Comparison of ENCODE assay signal across 9 cellular contexts in the genomic region with DNA sequence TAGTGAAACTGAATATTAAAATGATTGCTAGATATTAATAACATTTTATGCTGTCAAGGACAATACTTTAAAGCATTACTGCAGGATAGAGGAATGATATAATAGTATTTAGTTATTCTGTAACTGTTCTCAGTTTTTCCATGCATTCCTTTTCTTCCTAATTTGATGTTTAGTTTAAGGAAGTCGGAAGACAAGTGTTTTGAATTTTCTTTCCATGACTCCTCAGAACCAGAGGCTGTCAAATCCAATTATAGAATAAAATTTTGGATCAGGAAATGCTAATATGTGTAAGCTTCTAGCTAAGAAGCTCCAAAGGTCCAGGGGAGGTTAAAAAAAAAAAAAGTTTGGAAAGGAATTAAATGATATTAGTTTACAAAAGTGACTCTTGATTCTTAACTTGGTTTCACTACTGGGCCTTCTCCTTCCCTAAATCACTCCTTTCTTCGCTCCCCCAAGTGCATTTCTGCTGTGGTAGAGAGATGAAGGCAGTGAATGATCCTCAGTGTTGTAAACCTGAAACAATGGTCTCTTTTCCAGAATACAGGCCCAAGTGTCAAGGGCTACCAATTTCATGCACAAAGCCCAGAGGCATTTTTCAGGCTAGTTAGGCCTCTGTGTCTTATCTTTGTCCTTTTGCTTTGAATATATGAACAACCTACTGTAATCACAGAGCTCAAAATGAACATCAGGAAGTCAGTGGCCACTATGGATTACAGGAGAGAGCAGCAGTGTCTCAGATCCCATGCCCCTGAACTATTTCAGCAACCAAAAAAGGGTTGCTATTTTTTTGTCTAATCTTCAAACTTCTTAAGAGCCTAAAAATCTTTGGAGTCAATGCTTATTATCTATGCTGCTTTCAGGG. TPM values are rescaled to one million over a fixed set of nuclear protein-coding genes. Genes with fewer than 3 reads are reported as not detected.
DNase-seq lines count a peak whose midpoint lies in the region; ATAC-seq and TF ChIP-seq lines count a peak whose summit lies in the region.
"Had no signal": no experiment of that assay in that cellular context is flagged by ENCODE, and none has a peak within 500 bp of the region (broad histone marks: within the 10 kb centered on the region; RNA-seq: fewer than 3 reads in every experiment).

No MANE protein-coding gene starts in this region.

- H3K4me3 ChIP-seq in left lung (no peak overlapping the region), thoracic aorta (peak overlapping the region; percentile 40)
- H3K4me3 ChIP-seq: BLaER1 had no signal

- no peaks in the 10 kb centered on the region for H3K9me3 ChIP-seq in left lung
- H3K9me3 ChIP-seq in thoracic aorta, result no peaks in the 10 kb centered on the region

- peak overlapping the region; percentile 84 for H3K27ac ChIP-seq in angular gyrus (ENCODE audit: low read depth, low read length)
- peak overlapping the region; percentile 39 to 58 for H3K27ac ChIP-seq in left lung
- peak overlapping the region; percentile 34 to 49 for H3K27ac ChIP-seq in thoracic aorta
- H3K27ac ChIP-seq: BLaER1 had no signal

- no peak for DNase-seq in activated CD8-positive, alpha-beta memory T cell treated with anti-CD3 and anti-CD28 coated beads, Interleukin-2, amount 10 ng/mL, durations not matched to agents 7 days and 5 days
- DNase-seq in activated CD8-positive, alpha-beta memory T cell treated with anti-CD3 and anti-CD28 coated beads, Interleukin-2, amount 50 U/mL, for 48 hours, result no peak
- DNase-seq in left lung, result no peak
- no peak for DNase-seq in thoracic aorta (ENCODE audit: low spot score)
- no peak for DNase-seq in NCI-H2107 (lab: John Stamatoyannopoulos, UW)
- no peak for DNase-seq in kidney glomerular epithelial cell (lab: John Stamatoyannopoulos, UW)

- H3K4me1 Mint-ChIP-seq in activated CD8-positive, alpha-beta memory T cell treated with anti-CD3 and anti-CD28 coated beads, Interleukin-2, amount 10 ng/mL, durations not matched to agents 7 days and 5 days, result peaks cover 52% of the 10 kb centered on the region

- peaks cover 3 to 58% of the 10 kb centered on the region in 2 donors for H3K4me1 ChIP-seq in left lung
- peaks cover 23 to 54% of the 10 kb centered on the region in 2 donors for H3K4me1 ChIP-seq in thoracic aorta (ENCODE audit: control insufficient read depth in 1 of 2, low read depth in 2 of 2)

- H3K27me3 Mint-ChIP-seq in activated CD8-positive, alpha-beta memory T cell treated with anti-CD3 and anti-CD28 coated beads, Interleukin-2, amount 10 ng/mL, durations not matched to agents 7 days and 5 days, result no peaks in the 10 kb centered on the region

- no peaks in the 10 kb centered on the region for H3K27me3 ChIP-seq in left lung
- H3K27me3 ChIP-seq in thoracic aorta (replicated peaks; ENCODE audit: insufficient read depth), result no peaks in the 10 kb centered on the region
- H3K27me3 ChIP-seq: BLaER1 had no signal

- CTCF ChIA-PET in activated CD8-positive, alpha-beta memory T cell treated with anti-CD3 and anti-CD28 coated beads, Interleukin-2, amount 10 ng/mL, durations not matched to agents 7 days and 5 days (lab: Charles Lee), result interaction anchor here (0.6 to 1.2 kb wide), 3 partner anchors 18 to 467 kb away, joined by 3 read pairs; no protein-coding TSS in a partner anchor

- intact Hi-C loops in left lung (cut with DNase I), result no loop called here

- no peak overlapping the region for H3K4me3 Mint-ChIP-seq in activated CD8-positive, alpha-beta memory T cell treated with anti-CD3 and anti-CD28 coated beads, Interleukin-2, amount 10 ng/mL, durations not matched to agents 7 days and 5 days

- H3K9me3 Mint-ChIP-seq in activated CD8-positive, alpha-beta memory T cell treated with anti-CD3 and anti-CD28 coated beads, Interleukin-2, amount 10 ng/mL, durations not matched to agents 7 days and 5 days (ENCODE audit: low read depth), result no peaks in the 10 kb centered on the region

- ATAC-seq in activated CD8-positive, alpha-beta memory T cell treated with anti-CD3 and anti-CD28 coated beads, Interleukin-2, amount 10 ng/mL, durations not matched to agents 7 days and 5 days, result no peak
- ATAC-seq in left lung (no peak), thoracic aorta (ENCODE audit: insufficient number of reproducible peaks, low FRiP score, low read depth) (no peak), GM21717 (IDR thresholded peaks at IDR 0.05; ENCODE audit: unreplicated experiment) (no peak)

- TF ChIP-seq CTCF in left lung (IDR thresholded peaks at IDR 0.05), result no peak
- no peak for TF ChIP-seq CTCF in thoracic aorta (IDR thresholded peaks at IDR 0.05)

- peaks cover 40% of the 10 kb centered on the region for H3K36me3 Mint-ChIP-seq in activated CD8-positive, alpha-beta memory T cell treated with anti-CD3 and anti-CD28 coated beads, Interleukin-2, amount 10 ng/mL, durations not matched to agents 7 days and 5 days

- peak overlapping the region; percentile 74 for H3K27ac Mint-ChIP-seq in activated CD8-positive, alpha-beta memory T cell treated with anti-CD3 and anti-CD28 coated beads, Interleukin-2, amount 10 ng/mL, durations not matched to agents 7 days and 5 days

- H3K36me3 ChIP-seq in left lung (peaks cover 0 to 5% of the 10 kb centered on the region in 2 donors), thoracic aorta (no peaks in the 10 kb centered on the region)

RNA-seq across cellular contexts. Expression of a gene that starts 6.2 kb away (rescaled TPM):
- 10 to 100 TPM; 52.0 to 66.7 TPM for total RNA-seq in activated CD8-positive, alpha-beta memory T cell treated with anti-CD3 and anti-CD28 coated beads, Interleukin-2, amount 10 ng/mL, durations not matched to agents 7 days and 5 days
- total RNA-seq in left lung (10 to 100 TPM; 37.2 to 46.3 TPM), thoracic aorta (10 to 100 TPM; 51.7 to 53.2 TPM)

RNA-seq across cellular contexts. Expression of a gene that starts 15.5 kb away (rescaled TPM):
- under 1 TPM; 0.30 to 0.44 TPM for total RNA-seq in activated CD8-positive, alpha-beta memory T cell treated with anti-CD3 and anti-CD28 coated beads, Interleukin-2, amount 10 ng/mL, durations not matched to agents 7 days and 5 days
- total RNA-seq in left lung, result under 1 TPM; 0.92 to 0.96 TPM
- total RNA-seq in thoracic aorta, result 1 to 10 TPM in 1 of 2 donors, under 1 TPM in 1; 0.14 to 1.3 TPM
